Comparison of ENCODE assay signal across 8 cellular contexts in the genomic region with DNA sequence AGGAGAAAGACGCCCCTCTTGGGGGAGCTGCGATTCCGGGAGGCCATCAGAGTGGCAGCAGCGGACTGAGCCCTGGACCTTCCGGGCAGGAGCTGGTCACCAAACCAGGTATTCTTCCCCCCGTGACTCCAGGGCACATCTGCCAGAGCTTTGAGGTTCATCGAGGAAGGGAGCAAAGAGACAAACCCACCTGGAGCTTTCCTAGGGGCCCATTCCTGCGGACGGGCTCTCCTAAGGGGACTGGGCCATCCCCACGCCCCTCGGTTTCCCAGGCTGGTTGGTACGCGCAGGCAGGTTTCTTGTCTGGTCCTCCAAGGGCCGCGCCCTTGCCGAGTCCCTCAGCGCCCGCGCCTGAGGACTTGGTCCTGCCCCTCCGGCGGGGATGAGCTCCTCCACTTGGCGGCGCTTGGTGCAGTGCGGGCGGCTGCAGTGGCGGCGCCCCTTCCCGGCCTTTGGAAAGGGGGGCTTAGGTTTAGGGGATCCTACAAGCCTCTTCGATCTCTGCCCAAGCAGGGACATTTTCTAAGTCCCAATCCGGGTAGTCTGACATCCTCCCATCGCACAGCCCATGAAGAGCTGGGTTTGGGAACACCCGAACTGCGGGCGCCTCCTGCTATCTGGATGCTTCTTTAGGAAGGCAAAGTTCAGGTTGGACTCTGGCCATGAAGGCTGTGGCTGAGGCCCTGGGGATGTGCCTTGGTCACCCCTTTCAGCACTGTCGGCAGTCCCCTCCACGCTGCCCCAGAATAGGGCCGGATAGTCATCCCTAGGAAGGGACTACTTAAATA. TPM values are rescaled to one million over a fixed set of nuclear protein-coding genes. Genes with fewer than 3 reads are reported as not detected.
DNase-seq lines count a peak whose midpoint lies in the region; ATAC-seq, FAIRE-seq and TF ChIP-seq lines count a peak whose summit lies in the region.

No MANE protein-coding gene starts in this region.

- FAIRE-seq in frontal cortex (lab: Jason Lieb, UNC) = no peak

- no peak overlapping the region for H3K27ac Mint-ChIP-seq in activated T-cell treated with anti-CD3 and anti-CD28 coated beads, Interleukin-2, amount 50 U/mL, for 72 hours
- H3K27ac Mint-ChIP-seq in nephron progenitor cell = no peak overlapping the region

- H3K4me1 Mint-ChIP-seq in activated T-cell treated with anti-CD3 and anti-CD28 coated beads, Interleukin-2, amount 50 U/mL, for 72 hours (ENCODE audit: low read depth) = peaks cover 27% of the 10 kb centered on the region
- peaks cover 32% of the 10 kb centered on the region for H3K4me1 Mint-ChIP-seq in nephron progenitor cell

- H3K36me3 Mint-ChIP-seq in activated T-cell treated with anti-CD3 and anti-CD28 coated beads, Interleukin-2, amount 50 U/mL, for 72 hours (ENCODE audit: insufficient read depth in 2 of 2) = peaks cover 0 to 1% of the 10 kb centered on the region in 2 donors
- peaks cover 20% of the 10 kb centered on the region for H3K36me3 Mint-ChIP-seq in nephron progenitor cell (ENCODE audit: low read depth)

- H3K27me3 Mint-ChIP-seq in activated T-cell treated with anti-CD3 and anti-CD28 coated beads, Interleukin-2, amount 50 U/mL, for 72 hours (ENCODE audit: low read depth) = peaks cover 52% of the 10 kb centered on the region
- H3K27me3 Mint-ChIP-seq in nephron progenitor cell (ENCODE audit: low read depth, poor library complexity) = peaks cover 26% of the 10 kb centered on the region

- TF ChIP-seq CTCF in nephron progenitor cell (IDR thresholded peaks at IDR 0.05) = peak; percentile 13

- peak overlapping the region; percentile 60 to 86 for H3K4me3 Mint-ChIP-seq in activated T-cell treated with anti-CD3 and anti-CD28 coated beads, Interleukin-2, amount 50 U/mL, for 72 hours
- peak overlapping the region; percentile 91 for H3K4me3 Mint-ChIP-seq in nephron progenitor cell

- peak; percentile 19 to 77 (median 77) for DNase-seq in NCI-H1417 (lab: John Stamatoyannopoulos, UW)
- DNase-seq in NCI-H1417 treated with DMSO at 0.1 percent for 48 hours (lab: John Stamatoyannopoulos, UW) = no peak
- DNase-seq in M059J (ENCODE audit: low read depth) = peak; percentile 64
- peak; percentile 18 to 23 for DNase-seq in activated T-cell treated with anti-CD3 and anti-CD28 coated beads, Interleukin-2, amount 50 U/mL, for 72 hours
- peak; percentile 52 to 56 for DNase-seq in frontal cortex (ENCODE audit: low spot score in 2 of 2)
- DNase-seq in nephron progenitor cell = peak; percentile 65

- peak; percentile 22 to 33 for ATAC-seq in activated T-cell treated with anti-CD3 and anti-CD28 coated beads, Interleukin-2, amount 50 U/mL, for 72 hours (replicated peaks in 1 of 2)
- ATAC-seq in GM18907 (IDR thresholded peaks at IDR 0.05; ENCODE audit: unreplicated experiment) = no peak
- ATAC-seq in GM18873 (IDR thresholded peaks at IDR 0.05; ENCODE audit: low FRiP score, unreplicated experiment) = no peak

- H3K9me3 Mint-ChIP-seq in activated T-cell treated with anti-CD3 and anti-CD28 coated beads, Interleukin-2, amount 50 U/mL, for 72 hours = no peaks in the 10 kb centered on the region
- no peaks in the 10 kb centered on the region for H3K9me3 Mint-ChIP-seq in nephron progenitor cell

RNA-seq across cellular contexts. Expression of a gene that starts 0.5 kb away (rescaled TPM):
- total RNA-seq in M059J (2014; rRNA removed; shearing (Covaris generic)) = 4.0 and 6.2 TPM in 2 replicates
- under 1 TPM in 1 of 2 donors, not detected in 1; 0.30 TPM for total RNA-seq in activated T-cell treated with anti-CD3 and anti-CD28 coated beads, Interleukin-2, amount 50 U/mL, for 72 hours
- 0.41 TPM for total RNA-seq in frontal cortex

RNA-seq across cellular contexts. Expression of a gene that starts 55.6 kb away (rescaled TPM):
- not detected in 2 replicates for total RNA-seq in M059J (2014; rRNA removed; shearing (Covaris generic))
- not detected for total RNA-seq in activated T-cell treated with anti-CD3 and anti-CD28 coated beads, Interleukin-2, amount 50 U/mL, for 72 hours
- 4.1 TPM for total RNA-seq in frontal cortex

Comparison
In these comparisons a context has a peak if more than half of its experiments do, and no peak if none do; other contexts are left out.
1. ATAC-seq: peak in activated T-cell treated with anti-CD3 and anti-CD28 coated beads, Interleukin-2, amount 50 U/mL, for 72 hours (2 of 2); none in GM18907 (single experiment) and GM18873 (single experiment).